In genomic region chr6:6815732-6816131, GRCh38 we compare ENCODE assay signal across 18 cellular contexts.
"Had no signal": no experiment of that assay in that cellular context is flagged by ENCODE, and none has a peak within 500 bp of the region (broad histone marks: within the 10 kb centered on the region; RNA-seq: fewer than 3 reads in every experiment).

No MANE protein-coding gene starts in this region.

- H3K36me3 ChIP-seq: ascending aorta, left lung, neural progenitor cell, ovary, sigmoid colon, WERI-Rb-1 had no signal

- H3K9me3 ChIP-seq: ascending aorta, left lung, ovary, sigmoid colon, testis had no signal

- H3K4me3 ChIP-seq: ascending aorta, left lung, neural progenitor cell, ovary, sigmoid colon, testis had no signal

- H3K4me1 ChIP-seq: ascending aorta, sigmoid colon had no signal

- H2AFZ ChIP-seq: neural progenitor cell had no signal

- H3K4me3 Mint-ChIP-seq: activated T-cell treated with anti-CD3 and anti-CD28 coated beads, Interleukin-2, amount 50 U/mL, for 72 hours; dendritic cell treated with granulocyte-macrophage colony-stimulating factor and Interleukin-4, amounts not matched to agents 40 ng/mL and 50 ng/mL, for 4 days; naive B cell; neural progenitor cell; stimulated activated effector memory CD8-positive, alpha-beta T cell treated with anti-CD3 and anti-CD28 coated beads, Interleukin-12 subunit alpha, Interleukin-12 subunit beta, amount 100 ng/mL, for 72 hours; T-helper 17 cell; type B pancreatic cell had no signal

- H3K4me2 ChIP-seq: neural progenitor cell had no signal

- H3K27ac ChIP-seq: ascending aorta, left lung, neural progenitor cell, ovary, sigmoid colon, testis, WERI-Rb-1 had no signal

- H3K27me3 Mint-ChIP-seq: dendritic cell treated with granulocyte-macrophage colony-stimulating factor and Interleukin-4, amounts not matched to agents 40 ng/mL and 50 ng/mL, for 4 days; type B pancreatic cell had no signal

- H3K27ac Mint-ChIP-seq: activated T-cell treated with anti-CD3 and anti-CD28 coated beads, Interleukin-2, amount 50 U/mL, for 72 hours; dendritic cell treated with granulocyte-macrophage colony-stimulating factor and Interleukin-4, amounts not matched to agents 40 ng/mL and 50 ng/mL, for 4 days; naive B cell; neural progenitor cell; stimulated activated effector memory CD8-positive, alpha-beta T cell treated with anti-CD3 and anti-CD28 coated beads, Interleukin-12 subunit alpha, Interleukin-12 subunit beta, amount 100 ng/mL, for 72 hours; T-helper 17 cell; type B pancreatic cell had no signal

- H3K36me3 Mint-ChIP-seq: naive B cell; neural progenitor cell; stimulated activated effector memory CD8-positive, alpha-beta T cell treated with anti-CD3 and anti-CD28 coated beads, Interleukin-12 subunit alpha, Interleukin-12 subunit beta, amount 100 ng/mL, for 72 hours; type B pancreatic cell had no signal

- H3K9me3 Mint-ChIP-seq: activated T-cell treated with anti-CD3 and anti-CD28 coated beads, Interleukin-2, amount 50 U/mL, for 72 hours; dendritic cell treated with granulocyte-macrophage colony-stimulating factor and Interleukin-4, amounts not matched to agents 40 ng/mL and 50 ng/mL, for 4 days; naive B cell; neural progenitor cell; stimulated activated effector memory CD8-positive, alpha-beta T cell treated with anti-CD3 and anti-CD28 coated beads, Interleukin-12 subunit alpha, Interleukin-12 subunit beta, amount 100 ng/mL, for 72 hours; type B pancreatic cell had no signal

- ATAC-seq: activated T-cell treated with anti-CD3 and anti-CD28 coated beads, Interleukin-2, amount 50 U/mL, for 72 hours; left lung; stimulated activated effector memory CD8-positive, alpha-beta T cell treated with anti-CD3 and anti-CD28 coated beads, Interleukin-12 subunit alpha, Interleukin-12 subunit beta, amount 100 ng/mL, for 72 hours; T-helper 17 cell had no signal

- DNase-seq: activated CD4-positive, alpha-beta T cell treated with anti-CD3 and anti-CD28 coated beads for 1 hour; activated effector memory CD4-positive, alpha-beta T cell treated with anti-CD3 and anti-CD28 coated beads, Interleukin-2, amount 50 U/mL, for 16 hours; activated naive CD4-positive, alpha-beta T cell treated with anti-CD3 and anti-CD28 coated beads, Interleukin-2, amount 50 U/mL, for 16 hours; activated T-cell treated with anti-CD3 and anti-CD28 coated beads, Interleukin-2, amount 50 U/mL, for 72 hours; effector CD8-positive, alpha-beta T cell; left lung; naive B cell; ovary; sigmoid colon; stimulated activated CD4-positive, alpha-beta T cell treated with anti-CD3 and anti-CD28 coated beads, Interleukin-4, amount 100 ng/mL, for 24 hours; T-helper 17 cell; testis; WERI-Rb-1 had no signal

- H3K27me3 ChIP-seq: ascending aorta, left lung, neural progenitor cell, ovary, sigmoid colon, testis had no signal

- H3K9ac ChIP-seq: neural progenitor cell had no signal
